ENCODE assay signal across 21 cellular contexts in the genomic region with DNA sequence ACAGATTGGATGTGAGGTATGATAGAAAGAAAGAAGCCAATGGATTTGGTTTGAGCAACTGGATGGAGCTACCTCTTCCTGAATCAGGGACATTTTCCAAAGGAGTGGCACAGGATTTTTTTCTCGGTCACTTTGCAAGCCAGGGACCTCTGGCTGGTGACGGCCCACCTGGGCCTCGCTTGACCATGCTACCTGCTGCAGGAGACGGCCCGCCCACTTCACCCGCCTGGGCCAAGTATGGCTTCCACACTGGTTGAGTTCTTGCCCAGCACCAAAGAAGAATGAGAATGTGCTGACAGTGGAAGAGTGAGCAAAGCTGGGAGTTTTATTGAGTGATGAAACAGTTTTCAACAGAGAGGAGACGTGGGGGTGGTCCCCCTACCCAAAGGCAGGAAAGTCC.
"Had no signal": no experiment of that assay in that cellular context is flagged by ENCODE, and none has a peak within 500 bp of the region (broad histone marks: within the 10 kb centered on the region; RNA-seq: fewer than 3 reads in every experiment).

No MANE protein-coding gene starts in this region.

- H3K27ac ChIP-seq: body of pancreas, left lung, neutrophil, ovary, prostate gland, right atrium auricular region, tibial nerve had no signal

- DNase-seq: activated CD4-positive, alpha-beta T cell treated with anti-CD3 and anti-CD28 coated beads for 36 hours; activated CD4-positive, alpha-beta T cell treated with anti-CD3 and anti-CD28 coated beads, Interleukin-2, amount 50 U/mL, for 48 hours; activated CD8-positive, alpha-beta memory T cell treated with anti-CD3 and anti-CD28 coated beads, Interleukin-2, amount 50 U/mL, for 48 hours; activated naive CD4-positive, alpha-beta T cell treated with anti-CD3 and anti-CD28 coated beads for 36 hours; activated T-cell treated with anti-CD3 and anti-CD28 coated beads, Interleukin-2, amount 50 U/mL, for 4 hours; anterior cingulate cortex; body of pancreas; central memory CD4-positive, alpha-beta T cell; effector memory CD8-positive, alpha-beta T cell; left lung; naive thymus-derived CD8-positive, alpha-beta T cell; ovary; stimulated activated CD4-positive, alpha-beta T cell treated with anti-CD3 and anti-CD28 coated beads, Interleukin-4, amount 100 ng/mL, for 24 hours; stimulated activated naive CD8-positive, alpha-beta T cell treated with anti-CD3 and anti-CD28 coated beads, Interleukin-15, Interleukin-2, amounts not matched to agents 100 U/mL and 50 U/mL, for 24 hours; T1000 had no signal

- ATAC-seq: activated CD4-positive, alpha-beta T cell treated with anti-CD3 and anti-CD28 coated beads for 36 hours; activated T-cell treated with anti-CD3 and anti-CD28 coated beads, Interleukin-2, amount 50 U/mL, for 4 hours; body of pancreas; effector memory CD8-positive, alpha-beta T cell; left lung; naive thymus-derived CD8-positive, alpha-beta T cell; stimulated activated naive CD8-positive, alpha-beta T cell treated with anti-CD3 and anti-CD28 coated beads, Interleukin-15, Interleukin-2, amounts not matched to agents 100 U/mL and 50 U/mL, for 24 hours; WTC11 had no signal

- H3K4me3 ChIP-seq: body of pancreas, left lung, lung, ovary, prostate gland, right atrium auricular region, tibial nerve had no signal

- H3K4me1 ChIP-seq: body of pancreas, left lung, prostate gland had no signal

- H3K27me3 ChIP-seq: body of pancreas, left lung, neutrophil, ovary, right atrium auricular region, tibial nerve had no signal

- H3K36me3 ChIP-seq: ovary, prostate gland had no signal

- H3K9me3 ChIP-seq: body of pancreas, left lung, neutrophil, ovary, prostate gland, right atrium auricular region, tibial nerve had no signal
